In the genomic region with DNA sequence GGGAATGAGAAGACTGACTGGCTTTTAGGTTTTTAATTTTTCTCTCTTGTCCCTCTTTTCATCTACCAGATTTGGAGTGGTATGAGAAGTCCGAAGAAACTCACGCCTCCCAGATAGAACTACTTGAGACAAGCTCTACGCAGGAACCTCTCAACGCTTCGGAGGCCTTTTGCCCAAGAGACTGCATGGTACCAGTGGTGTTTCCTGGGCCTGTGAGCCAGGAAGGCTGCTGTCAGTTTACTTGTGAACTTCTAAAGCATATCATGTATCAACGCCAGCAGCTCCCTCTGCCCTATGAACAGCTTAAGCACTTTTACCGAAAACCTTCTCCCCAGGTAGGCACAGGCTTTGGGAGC, we compare ENCODE assay signal across 8 cellular contexts. TPM values are rescaled to one million over a fixed set of nuclear protein-coding genes. Genes with fewer than 3 reads are reported as not detected.
DNase-seq lines count a peak whose midpoint lies in the region; ATAC-seq lines count a peak whose summit lies in the region.

No MANE protein-coding gene starts in this region.

- POLR2A ChIA-PET in activated CD4-positive, alpha-beta T cell treated with anti-CD3 and anti-CD28 coated beads for 36 hours (lab: Charles Lee), result interaction anchor here (0.7 to 1.3 kb wide), 3 partner anchors 59 to 1944 kb away, joined by 3 read pairs; no protein-coding TSS in a partner anchor
- POLR2A ChIA-PET in naive thymus-derived CD4-positive, alpha-beta T cell (lab: Charles Lee), result interaction anchor here (1.3 to 1.7 kb wide), 4 partner anchors 9 to 26 kb away, joined by 3 to 5 read pairs (median 4); no protein-coding TSS in a partner anchor

- CTCF ChIA-PET in activated CD4-positive, alpha-beta T cell treated with anti-CD3 and anti-CD28 coated beads for 36 hours (lab: Charles Lee), result interaction anchor here (0.6 to 2.0 kb wide), 7 partner anchors 10 to 447 kb away, joined by 3 to 7 read pairs (median 4); partner anchors contain the start of gene VEGFA
- CTCF ChIA-PET in naive thymus-derived CD4-positive, alpha-beta T cell (lab: Charles Lee), result interaction anchor here (0.8 kb wide), 1 partner anchor 133 kb away, joined by 3 read pairs; no protein-coding TSS in a partner anchor

- H3K27ac ChIP-seq in effector memory CD4-positive, alpha-beta T cell (ENCODE audit: insufficient read depth, low read length, poor library complexity, severe bottlenecking), result peak overlapping the region; percentile 75
- H3K27ac ChIP-seq in naive thymus-derived CD4-positive, alpha-beta T cell (ENCODE audit: low read depth, low read length), result peak overlapping the region; percentile 87

- H3K4me3 ChIP-seq in effector memory CD4-positive, alpha-beta T cell (ENCODE audit: insufficient read depth, low read depth, low read length, poor library complexity, severe bottlenecking), result peak overlapping the region; percentile 85
- peak overlapping the region; percentile 91 for H3K4me3 ChIP-seq in naive thymus-derived CD4-positive, alpha-beta T cell (ENCODE audit: low read length)

- H3K27ac Mint-ChIP-seq in activated CD4-positive, alpha-beta T cell treated with anti-CD3 and anti-CD28 coated beads for 36 hours, result peak overlapping the region; percentile 97
- H3K27ac Mint-ChIP-seq in naive thymus-derived CD4-positive, alpha-beta T cell, result peak overlapping the region; percentile 93 to 98 (median 96)

- peak; percentile 37 for DNase-seq in activated CD4-positive, alpha-beta T cell treated with anti-CD3 and anti-CD28 coated beads for 36 hours
- no peak for DNase-seq in activated CD4-positive, alpha-beta T cell treated with anti-CD3 and anti-CD28 coated beads for 1 hour
- DNase-seq in RPMI8226, result peak; percentile 24
- no peak for DNase-seq in effector memory CD4-positive, alpha-beta T cell
- peak in 4 of 9 donors; percentile 15 to 34 (median 27) for DNase-seq in naive thymus-derived CD4-positive, alpha-beta T cell
- no peak for DNase-seq in GM03348 (ENCODE audit: low spot score)
- no peak for DNase-seq in DMS114 treated with DMSO at 0.1 percent for 48 hours (lab: John Stamatoyannopoulos, UW; ENCODE audit: unreplicated experiment)

- H3K9me3 Mint-ChIP-seq in activated CD4-positive, alpha-beta T cell treated with anti-CD3 and anti-CD28 coated beads for 36 hours (ENCODE audit: low read depth), result no peaks in the 10 kb centered on the region
- H3K9me3 Mint-ChIP-seq in naive thymus-derived CD4-positive, alpha-beta T cell, result peaks cover 0 to 5% (median 0%) of the 10 kb centered on the region in 11 donors

- peak; percentile 14 for ATAC-seq in activated CD4-positive, alpha-beta T cell treated with anti-CD3 and anti-CD28 coated beads for 36 hours
- ATAC-seq in naive thymus-derived CD4-positive, alpha-beta T cell, result peak; percentile 26
- no peak for ATAC-seq in GM18519 (IDR thresholded peaks at IDR 0.05; ENCODE audit: low FRiP score, unreplicated experiment)

- H3K9me3 ChIP-seq in effector memory CD4-positive, alpha-beta T cell (ENCODE audit: control insufficient read depth, low read length), result no peaks in the 10 kb centered on the region
- no peaks in the 10 kb centered on the region for H3K9me3 ChIP-seq in naive thymus-derived CD4-positive, alpha-beta T cell (ENCODE audit: control insufficient read depth in 2 of 3, low read length in 3 of 3)

- peaks cover 11% of the 10 kb centered on the region for H3K36me3 ChIP-seq in effector memory CD4-positive, alpha-beta T cell (ENCODE audit: control insufficient read depth, insufficient read depth, low read length)
- peaks cover 0 to 24% (median 8%) of the 10 kb centered on the region in 3 experiments for H3K36me3 ChIP-seq in naive thymus-derived CD4-positive, alpha-beta T cell (ENCODE audit: control insufficient read depth in 2 of 3, insufficient read depth in 3 of 3, low read length in 3 of 3)

- peaks cover 40% of the 10 kb centered on the region for H3K4me1 Mint-ChIP-seq in activated CD4-positive, alpha-beta T cell treated with anti-CD3 and anti-CD28 coated beads for 36 hours
- H3K4me1 Mint-ChIP-seq in naive thymus-derived CD4-positive, alpha-beta T cell, result peaks cover 32 to 63% (median 50%) of the 10 kb centered on the region in 7 donors

- intact Hi-C loops in activated CD4-positive, alpha-beta T cell treated with anti-CD3 and anti-CD28 coated beads for 36 hours (cut with DNase I, micrococcal nuclease), result loop anchor here in 1 of 2 experiments (5.0 kb wide), 1 partner anchor 366 kb away; no protein-coding TSS in a partner anchor
- intact Hi-C loops in naive thymus-derived CD4-positive, alpha-beta T cell (cut with micrococcal nuclease), result loop anchor here (1.0 to 10.0 kb wide), 5 partner anchors 8 to 1701 kb away; partner anchors contain the start of genes RSPH9 (in 1 of the 2), TJAP1 (in 1 of the 2) and UBR2 (in 1 of the 2)

- peaks cover 44% of the 10 kb centered on the region for H3K36me3 Mint-ChIP-seq in activated CD4-positive, alpha-beta T cell treated with anti-CD3 and anti-CD28 coated beads for 36 hours (ENCODE audit: low read depth)
- H3K36me3 Mint-ChIP-seq in naive thymus-derived CD4-positive, alpha-beta T cell, result peaks cover 12 to 32% (median 21%) of the 10 kb centered on the region in 5 donors

- no peaks in the 10 kb centered on the region for H3K27me3 Mint-ChIP-seq in activated CD4-positive, alpha-beta T cell treated with anti-CD3 and anti-CD28 coated beads for 36 hours
- peaks cover 0 to 3% (median 0%) of the 10 kb centered on the region in 5 donors for H3K27me3 Mint-ChIP-seq in naive thymus-derived CD4-positive, alpha-beta T cell

- H3K4me1 ChIP-seq in effector memory CD4-positive, alpha-beta T cell (ENCODE audit: control insufficient read depth, insufficient read depth, low read length, poor library complexity, severe bottlenecking), result peaks cover 25% of the 10 kb centered on the region
- H3K4me1 ChIP-seq in naive thymus-derived CD4-positive, alpha-beta T cell (ENCODE audit: control insufficient read depth in 2 of 2, insufficient read depth in 2 of 2, low read length in 2 of 2), result peaks cover 28 to 30% of the 10 kb centered on the region in 2 donors

- H3K4me3 Mint-ChIP-seq in activated CD4-positive, alpha-beta T cell treated with anti-CD3 and anti-CD28 coated beads for 36 hours, result peak overlapping the region; percentile 100
- H3K4me3 Mint-ChIP-seq in naive thymus-derived CD4-positive, alpha-beta T cell, result peak overlapping the region; percentile 92 to 100 (median 99)

- H3K27me3 ChIP-seq in effector memory CD4-positive, alpha-beta T cell (replicated peaks; ENCODE audit: control insufficient read depth, insufficient read depth, low read length, poor library complexity, severe bottlenecking), result no peaks in the 10 kb centered on the region
- H3K27me3 ChIP-seq in naive thymus-derived CD4-positive, alpha-beta T cell (ENCODE audit: control insufficient read depth in 2 of 2, insufficient read depth in 2 of 2, low read length in 2 of 2), result no peaks in the 10 kb centered on the region

RNA-seq across cellular contexts. Expression of gene MAD2L1BP, which starts 0.7 kb away (rescaled TPM):
- total RNA-seq in activated CD4-positive, alpha-beta T cell treated with anti-CD3 and anti-CD28 coated beads for 36 hours, result 10 to 100 TPM; 35.1 to 35.3 TPM
- total RNA-seq in naive thymus-derived CD4-positive, alpha-beta T cell, result 10 to 100 TPM; 25.2 to 44.5 (median 28.0) TPM
- 10 to 100 TPM; 14.9 to 29.1 TPM for polyA plus RNA-seq in naive thymus-derived CD4-positive, alpha-beta T cell

RNA-seq across cellular contexts. Expression of gene GTPBP2, which starts 7.2 kb away (rescaled TPM):
- total RNA-seq in activated CD4-positive, alpha-beta T cell treated with anti-CD3 and anti-CD28 coated beads for 36 hours, result 10 to 100 TPM; 59.8 to 64.6 TPM
- total RNA-seq in naive thymus-derived CD4-positive, alpha-beta T cell, result 10 to 100 TPM; 55.0 to 94.7 (median 72.0) TPM
- polyA plus RNA-seq in naive thymus-derived CD4-positive, alpha-beta T cell, result 1 to 10 TPM; 3.2 TPM

RNA-seq across cellular contexts. Expression of gene RSPH9, which starts 8.5 kb away (rescaled TPM):
- not detected for total RNA-seq in activated CD4-positive, alpha-beta T cell treated with anti-CD3 and anti-CD28 coated beads for 36 hours
- not detected for total RNA-seq in naive thymus-derived CD4-positive, alpha-beta T cell
- polyA plus RNA-seq in naive thymus-derived CD4-positive, alpha-beta T cell, result 1 to 10 TPM in 1 of 2 donors, under 1 TPM in 1; 0.96 to 1.1 TPM

RNA-seq across cellular contexts. Expression of gene MRPS18A, which starts 51.3 kb away (rescaled TPM):
- total RNA-seq in activated CD4-positive, alpha-beta T cell treated with anti-CD3 and anti-CD28 coated beads for 36 hours, result 10 to 100 TPM; 54.0 to 68.7 TPM
- 10 to 100 TPM; 20.9 to 39.2 (median 28.7) TPM for total RNA-seq in naive thymus-derived CD4-positive, alpha-beta T cell
- polyA plus RNA-seq in naive thymus-derived CD4-positive, alpha-beta T cell, result 10 to 100 TPM; 59.7 to 68.4 TPM

Comparison
In these comparisons a context has a peak if more than half of its experiments do, and no peak if none do; other contexts are left out.
1. DNase-seq: peak in activated CD4-positive, alpha-beta T cell treated with anti-CD3 and anti-CD28 coated beads for 36 hours (single experiment) and RPMI8226 (single experiment); none in activated CD4-positive, alpha-beta T cell treated with anti-CD3 and anti-CD28 coated beads for 1 hour (single experiment), effector memory CD4-positive, alpha-beta T cell (0 of 3), GM03348 (single experiment) and DMS114 treated with DMSO at 0.1 percent for 48 hours (single experiment).